8 cellular contexts compared by ENCODE assay signal in genomic region chr1:66283583-66284041, GRCh38.
DNase-seq lines count a peak whose midpoint lies in the region; ATAC-seq and TF ChIP-seq lines count a peak whose summit lies in the region.

No MANE protein-coding gene starts in this region.

- TF ChIP-seq CTCF in GM12865 (IDR thresholded peaks at IDR 0.05; ENCODE audit: insufficient read depth, low read depth, low read length, missing control alignments) = no peak
- no peak for TF ChIP-seq CTCF in brain microvascular endothelial cell (IDR thresholded peaks at IDR 0.05; ENCODE audit: low read depth, low read length, missing control alignments)

- no peaks in the 10 kb centered on the region for H3K27me3 ChIP-seq in brain microvascular endothelial cell (replicated peaks)

- no peak overlapping the region; the same call in 1 of the 2 replicates for H3K4me3 ChIP-seq in GM12865 (ENCODE audit: low read depth, low read length)
- no peak overlapping the region for H3K4me3 ChIP-seq in brain microvascular endothelial cell (ENCODE audit: low read depth, low read length)

- ATAC-seq in GM21367 (IDR thresholded peaks at IDR 0.05; ENCODE audit: unreplicated experiment) (peak; percentile 42), HG03354 (IDR thresholded peaks at IDR 0.05; ENCODE audit: poor library complexity, severe bottlenecking, unreplicated experiment) (peak; percentile 67)

- H3K36me3 ChIP-seq in brain microvascular endothelial cell (replicated peaks) = no peaks in the 10 kb centered on the region

- no peak overlapping the region for H3K27ac ChIP-seq in brain microvascular endothelial cell

- DNase-seq in GM12865 (ENCODE audit: low read depth) (peak; percentile 85), amniotic epithelial cell (ENCODE audit: low read depth) (peak; percentile 89), NCI-H526 (lab: John Stamatoyannopoulos, UW) (no peak), D341Med (ENCODE audit: low spot score) (no peak), pons (ENCODE audit: low spot score) (no peak), brain microvascular endothelial cell (no peak)

- in situ Hi-C loops in brain microvascular endothelial cell (cut with HindIII; ENCODE audit: low pct_ligation_motif_present, low sequenced_read_pairs) = no loop called here

Comparison
In these comparisons a context has a peak if more than half of its experiments do, and no peak if none do; other contexts are left out.
1. DNase-seq: peak in GM12865 (single experiment) and amniotic epithelial cell (single experiment); none in NCI-H526 (0 of 2), D341Med (single experiment), pons (single experiment) and brain microvascular endothelial cell (single experiment).